ENCODE assay signal across 27 cellular contexts in genomic region chr2:172858473-172858745, GRCh38.
A peak's percentile ranks its signal among the peaks of the same experiment; 100 is the strongest.
DNase-seq lines count a peak whose midpoint lies in the region; ATAC-seq and TF ChIP-seq lines count a peak whose summit lies in the region.
"Had no signal": no experiment of that assay in that cellular context is flagged by ENCODE, and none has a peak within 500 bp of the region (broad histone marks: within the 10 kb centered on the region; RNA-seq: fewer than 3 reads in every experiment).

No MANE protein-coding gene starts in this region.

- no peaks in the 10 kb centered on the region for H3K79me2 ChIP-seq in mammary epithelial cell (ENCODE audit: insufficient read depth, low read length)
- H3K79me2 ChIP-seq in smooth muscle cell (ENCODE audit: low read depth): no peaks in the 10 kb centered on the region

- H3K27me3 ChIP-seq in RWPE2 (ENCODE audit: insufficient read depth, poor library complexity, severe bottlenecking): no peaks in the 10 kb centered on the region
- no peaks in the 10 kb centered on the region for H3K27me3 ChIP-seq in mammary epithelial cell (ENCODE audit: insufficient read depth, low read length)
- peaks cover 5% of the 10 kb centered on the region for H3K27me3 ChIP-seq in smooth muscle cell (ENCODE audit: low read depth)
- H3K27me3 ChIP-seq: BE2C, brain microvascular endothelial cell, vagina had no signal

- peak overlapping the region; percentile 69 for H3K4me2 ChIP-seq in mammary epithelial cell (ENCODE audit: insufficient read depth, low read depth, low read length)
- H3K4me2 ChIP-seq in smooth muscle cell: peak overlapping the region; percentile 24

- no peaks in the 10 kb centered on the region for H4K20me1 ChIP-seq in mammary epithelial cell (ENCODE audit: insufficient read depth, low read length)
- no peaks in the 10 kb centered on the region for H4K20me1 ChIP-seq in smooth muscle cell (ENCODE audit: low read depth)

- no TSS peak for BruUV-seq in mammary epithelial cell (replicated peaks; lab: Mats Ljungman, UMichigan)

- no peak for TF ChIP-seq CTCF in RWPE2 (IDR thresholded peaks at IDR 0.05; ENCODE audit: poor library complexity, severe bottlenecking)
- TF ChIP-seq CTCF in mammary epithelial cell (conservative IDR thresholded peaks at IDR 0.05 in 1 of 2, IDR thresholded peaks at IDR 0.05 in 1 of 2; ENCODE audit: extremely low read depth in 1 of 2, insufficient read depth in 1 of 2, low read depth in 1 of 2, low read length in 2 of 2): no peak
- no peak for TF ChIP-seq CTCF in smooth muscle cell (IDR thresholded peaks at IDR 0.05; ENCODE audit: borderline replicate concordance, insufficient read depth, poor library complexity, severe bottlenecking)

- H3K27ac ChIP-seq in RWPE2 (ENCODE audit: poor library complexity, severe bottlenecking) (peak overlapping the region; percentile 70), mammary epithelial cell (ENCODE audit: insufficient read depth, low read depth, low read length) (peak overlapping the region; percentile 0), smooth muscle cell (ENCODE audit: low read depth) (peak overlapping the region; percentile 66)
- H3K27ac ChIP-seq: brain microvascular endothelial cell, vagina had no signal

- H3K4me3 ChIP-seq in RWPE2 (ENCODE audit: severe bottlenecking) (no peak overlapping the region), mammary epithelial cell (replicated peaks in 1 of 3; ENCODE audit: insufficient read depth in 1 of 3, low read depth in 2 of 3, low read length in 3 of 3) (no peak overlapping the region), smooth muscle cell (no peak overlapping the region)
- H3K4me3 ChIP-seq: vagina had no signal

- H3K4me1 ChIP-seq in RWPE2 (ENCODE audit: insufficient read depth, poor library complexity, severe bottlenecking): peaks cover 29% of the 10 kb centered on the region
- H3K4me1 ChIP-seq in mammary epithelial cell (ENCODE audit: insufficient read depth, low read length): peaks cover 15% of the 10 kb centered on the region
- no peaks in the 10 kb centered on the region for H3K4me1 ChIP-seq in smooth muscle cell (ENCODE audit: low read depth)

- intact Hi-C loops in mammary epithelial cell (cut with micrococcal nuclease): no loop called here

- DNase-seq in RWPE2 (ENCODE audit: low spot score): no peak
- no peak for DNase-seq in mammary epithelial cell
- DNase-seq in iris pigment epithelial cell (ENCODE audit: low read depth): peak; percentile 72
- DNase-seq in smooth muscle cell (lab: John Stamatoyannopoulos, UW; ENCODE audit: unreplicated experiment): no peak
- DNase-seq in stimulated activated CD4-positive, alpha-beta T cell treated with anti-CD3 and anti-CD28 coated beads, Interleukin-4, amount 100 ng/mL, for 4 hours: no peak
- DNase-seq in stimulated activated CD8-positive, alpha-beta memory T cell treated with anti-CD3 and anti-CD28 coated beads, Interleukin-4, amount 100 ng/mL, for 48 hours: no peak
- no peak for DNase-seq in Kasumi-1 (lab: John Stamatoyannopoulos, UW)
- DNase-seq: activated CD4-positive, alpha-beta memory T cell treated with anti-CD3 and anti-CD28 coated beads, Interleukin-2, amount 10 ng/mL, durations not matched to agents 7 days and 5 days; activated CD4-positive, alpha-beta T cell treated with anti-CD3 and anti-CD28 coated beads for 1 hour; activated CD8-positive, alpha-beta memory T cell treated with anti-CD3 and anti-CD28 coated beads, Interleukin-2, amount 50 U/mL, for 4 hours; activated naive CD4-positive, alpha-beta T cell; BE2C; brain microvascular endothelial cell; CD8-positive, alpha-beta T cell; KBM-7; kidney; left ventricle myocardium superior; midbrain; MM.1S; naive B cell; NCI-H1417; NCI-H2081; NCI-H2227 treated with DMSO at 0.1 percent for 48 hours; NCI-H526 treated with DMSO at 0.1 percent for 48 hours; SHP77 treated with DMSO at 0.1 percent for 48 hours; stimulated activated naive CD8-positive, alpha-beta T cell treated with anti-CD3 and anti-CD28 coated beads, Interleukin-15, Interleukin-2, amounts not matched to agents 100 U/mL and 50 U/mL, for 24 hours had no signal

- no peaks in the 10 kb centered on the region for H3K36me3 ChIP-seq in RWPE2 (ENCODE audit: low read depth)
- H3K36me3 ChIP-seq in mammary epithelial cell (ENCODE audit: insufficient read depth, low read length): no peaks in the 10 kb centered on the region
- no peaks in the 10 kb centered on the region for H3K36me3 ChIP-seq in smooth muscle cell (ENCODE audit: low read depth)
- H3K36me3 ChIP-seq: BE2C, brain microvascular endothelial cell, vagina had no signal

- dilution Hi-C loops in mammary epithelial cell (cut with HindIII; ENCODE audit: low sequenced_read_pairs): no loop called here

- peaks cover 7% of the 10 kb centered on the region for H3F3A ChIP-seq in smooth muscle cell (ENCODE audit: low read depth)

- CTCF ChIA-PET in mammary epithelial cell (lab: Charles Lee; ENCODE audit: low non-redundant PET): no interaction called here

- WGBS in mammary epithelial cell (ENCODE audit: low coverage, missing lambda C conversion rate): 91% methylated on average over 1 of the region's 1 CpG
- WGBS in smooth muscle cell (ENCODE audit: low lambda C conversion rate): 37% methylated on average over 1 of the region's 1 CpG

- H3K9ac ChIP-seq in mammary epithelial cell (ENCODE audit: insufficient read depth, low read length) (no peak overlapping the region), smooth muscle cell (ENCODE audit: low read depth) (no peak overlapping the region)

- H2AFZ ChIP-seq in mammary epithelial cell (ENCODE audit: low read depth, low read length) (peak overlapping the region; percentile 44), smooth muscle cell (ENCODE audit: low read depth) (no peak overlapping the region)

- peaks cover 3% of the 10 kb centered on the region for H3K9me3 ChIP-seq in RWPE2 (ENCODE audit: severe bottlenecking)
- no peaks in the 10 kb centered on the region for H3K9me3 ChIP-seq in mammary epithelial cell (replicated peaks; ENCODE audit: insufficient read depth, low read length)
- no peaks in the 10 kb centered on the region for H3K9me3 ChIP-seq in smooth muscle cell (replicated peaks; ENCODE audit: low read depth)
- H3K9me3 ChIP-seq: BE2C, vagina had no signal

- in situ Hi-C loops in mammary epithelial cell (cut with MboI; ENCODE audit: low sequenced_read_pairs in 2 of 2): no loop called here

- peak; percentile 55; the same call in 2 of the 3 replicates for ATAC-seq in RWPE2 (ENCODE audit: low read depth)
- ATAC-seq: CD8-positive, alpha-beta T cell; left ventricle myocardium superior; stimulated activated naive CD8-positive, alpha-beta T cell treated with anti-CD3 and anti-CD28 coated beads, Interleukin-15, Interleukin-2, amounts not matched to agents 100 U/mL and 50 U/mL, for 24 hours had no signal

Comparison
In these comparisons a context has a peak if more than half of its experiments do, and no peak if none do; other contexts are left out.
1. H3K27ac ChIP-seq: peak in every context shown above with its lines; median percentile 70 in RWPE2; 66 in smooth muscle cell; 0 in mammary epithelial cell.